8 cellular contexts compared by ENCODE assay signal in genomic region chr4:8534129-8534528, GRCh38. TPM values are rescaled to one million over a fixed set of nuclear protein-coding genes. Genes with fewer than 3 reads are reported as not detected.
A peak's percentile ranks its signal among the peaks of the same experiment; 100 is the strongest.
DNase-seq lines count a peak whose midpoint lies in the region; ATAC-seq and TF ChIP-seq lines count a peak whose summit lies in the region.

No MANE protein-coding gene starts in this region.

- peaks cover 7 to 8% of the 10 kb centered on the region in 2 donors for H3K27me3 Mint-ChIP-seq in natural killer cell treated with Interleukin-12 subunit alpha and Interleukin-12 subunit beta and Interleukin-15 and Interleukin-18, amount 100 ng/mL, for 72 hours
- H3K27me3 Mint-ChIP-seq in natural killer cell (ENCODE audit: low read depth in 2 of 2) (peaks cover 7 to 19% of the 10 kb centered on the region in 2 donors), chondrocyte (ENCODE audit: low read depth) (no peaks in the 10 kb centered on the region)

- TF ChIP-seq CTCF in natural killer cell (IDR thresholded peaks at IDR 0.05) (no peak), chondrocyte (IDR thresholded peaks at IDR 0.05) (no peak), osteoblast (IDR thresholded peaks at IDR 0.05; ENCODE audit: extremely low read depth, low read depth, low read length) (no peak)

- intact Hi-C loops in natural killer cell (cut with micrococcal nuclease): no loop called here

- no peaks in the 10 kb centered on the region for H3K36me3 ChIP-seq in osteoblast (ENCODE audit: insufficient read depth, low read length)

- peak; percentile 42 to 64 for ATAC-seq in natural killer cell treated with Interleukin-12 subunit alpha and Interleukin-12 subunit beta and Interleukin-15 and Interleukin-18, amount 100 ng/mL, for 72 hours
- no peak for ATAC-seq in natural killer cell
- ATAC-seq in HG03378 (IDR thresholded peaks at IDR 0.05; ENCODE audit: unreplicated experiment): peak; percentile 89

- no peak overlapping the region for H3K4me3 Mint-ChIP-seq in natural killer cell treated with Interleukin-12 subunit alpha and Interleukin-12 subunit beta and Interleukin-15 and Interleukin-18, amount 100 ng/mL, for 72 hours
- no peak overlapping the region for H3K4me3 Mint-ChIP-seq in natural killer cell
- no peak overlapping the region for H3K4me3 Mint-ChIP-seq in chondrocyte (ENCODE audit: unreplicated experiment)

- H3K36me3 Mint-ChIP-seq in natural killer cell treated with Interleukin-12 subunit alpha and Interleukin-12 subunit beta and Interleukin-15 and Interleukin-18, amount 100 ng/mL, for 72 hours: no peaks in the 10 kb centered on the region
- H3K36me3 Mint-ChIP-seq in natural killer cell: no peaks in the 10 kb centered on the region
- no peaks in the 10 kb centered on the region for H3K36me3 Mint-ChIP-seq in chondrocyte (ENCODE audit: low read depth)

- no peak overlapping the region for H3K27ac Mint-ChIP-seq in natural killer cell treated with Interleukin-12 subunit alpha and Interleukin-12 subunit beta and Interleukin-15 and Interleukin-18, amount 100 ng/mL, for 72 hours
- H3K27ac Mint-ChIP-seq in natural killer cell (no peak overlapping the region), chondrocyte (ENCODE audit: unreplicated experiment) (peak overlapping the region; percentile 9)

- no peaks in the 10 kb centered on the region for H4K20me1 ChIP-seq in osteoblast (ENCODE audit: insufficient read depth, low read length)

- DNase-seq in natural killer cell treated with Interleukin-12 subunit alpha and Interleukin-12 subunit beta and Interleukin-15 and Interleukin-18, amount 100 ng/mL, for 72 hours (ENCODE audit: low spot score): no peak
- DNase-seq in natural killer cell: no peak
- no peak for DNase-seq in chondrocyte (ENCODE audit: low spot score)
- DNase-seq in osteoblast (ENCODE audit: insufficient read length, low spot score, missing footprints): peak; percentile 26
- no peak for DNase-seq in hepatic stellate cell (ENCODE audit: low spot score)
- no peak for DNase-seq in NCI-H2227 (lab: John Stamatoyannopoulos, UW; ENCODE audit: unreplicated experiment)
- DNase-seq in KBM-7: no peak

- no peaks in the 10 kb centered on the region for H3K79me2 ChIP-seq in osteoblast (ENCODE audit: insufficient read depth, low read length)

- H3K9me3 Mint-ChIP-seq in natural killer cell treated with Interleukin-12 subunit alpha and Interleukin-12 subunit beta and Interleukin-15 and Interleukin-18, amount 100 ng/mL, for 72 hours: no peaks in the 10 kb centered on the region
- H3K9me3 Mint-ChIP-seq in natural killer cell (no peaks in the 10 kb centered on the region), chondrocyte (ENCODE audit: low read depth) (no peaks in the 10 kb centered on the region)

- H3K9me3 ChIP-seq in osteoblast (ENCODE audit: low read depth, low read length): no peaks in the 10 kb centered on the region

- no peak overlapping the region for H3K4me3 ChIP-seq in osteoblast (ENCODE audit: insufficient read depth, low read length)

- in situ Hi-C loops in KBM-7 (cut with MboI; ENCODE audit: low pct_unique_long_range_greater_than_20kb, low sequenced_read_pairs): no loop called here

- peak overlapping the region; percentile 62 for H2AFZ ChIP-seq in osteoblast (ENCODE audit: low read length)

- no peak overlapping the region for H3K27ac ChIP-seq in osteoblast (ENCODE audit: low read depth, low read length)

- peaks cover 0 to 6% of the 10 kb centered on the region in 2 donors for H3K4me1 Mint-ChIP-seq in natural killer cell treated with Interleukin-12 subunit alpha and Interleukin-12 subunit beta and Interleukin-15 and Interleukin-18, amount 100 ng/mL, for 72 hours (ENCODE audit: low read depth in 2 of 2)
- H3K4me1 Mint-ChIP-seq in natural killer cell (no peaks in the 10 kb centered on the region), chondrocyte (ENCODE audit: low read depth) (peaks cover 15% of the 10 kb centered on the region)

- peaks cover 23% of the 10 kb centered on the region for H3K4me1 ChIP-seq in osteoblast (ENCODE audit: insufficient read depth, low read length)

- H3K4me2 ChIP-seq in osteoblast (ENCODE audit: insufficient read depth, low read length): no peak overlapping the region

- peaks cover under 1% of the 10 kb centered on the region for H3K27me3 ChIP-seq in osteoblast (ENCODE audit: insufficient read depth, low read length)

RNA-seq across cellular contexts. Expression of gene GPR78, which starts 46.1 kb away (rescaled TPM):
- total RNA-seq in natural killer cell treated with Interleukin-12 subunit alpha and Interleukin-12 subunit beta and Interleukin-15 and Interleukin-18, amount 100 ng/mL, for 72 hours: not detected
- total RNA-seq in natural killer cell: not detected
- total RNA-seq in chondrocyte: 0.15 to 1.2 TPM (median 0.44 TPM) in 3 replicates
- total RNA-seq in osteoblast: 1.2 and 1.8 TPM in 2 replicates

RNA-seq across cellular contexts. Expression of gene CPZ, which starts 58.4 kb away (rescaled TPM):
- total RNA-seq in natural killer cell treated with Interleukin-12 subunit alpha and Interleukin-12 subunit beta and Interleukin-15 and Interleukin-18, amount 100 ng/mL, for 72 hours: not detected
- total RNA-seq in natural killer cell: not detected
- total RNA-seq in chondrocyte: 8.9 to 22.2 TPM (median 9.5 TPM) in 3 replicates
- 21.2 and 44.5 TPM in 2 replicates for total RNA-seq in osteoblast

Comparison
In these comparisons a context has a peak if more than half of its experiments do, and no peak if none do; other contexts are left out.
1. ATAC-seq: peak in natural killer cell treated with Interleukin-12 subunit alpha and Interleukin-12 subunit beta and Interleukin-15 and Interleukin-18, amount 100 ng/mL, for 72 hours (2 of 2) and HG03378 (single experiment); none in natural killer cell (0 of 3).